Comparison of ENCODE assay signal across 22 cellular contexts in the genomic region with DNA sequence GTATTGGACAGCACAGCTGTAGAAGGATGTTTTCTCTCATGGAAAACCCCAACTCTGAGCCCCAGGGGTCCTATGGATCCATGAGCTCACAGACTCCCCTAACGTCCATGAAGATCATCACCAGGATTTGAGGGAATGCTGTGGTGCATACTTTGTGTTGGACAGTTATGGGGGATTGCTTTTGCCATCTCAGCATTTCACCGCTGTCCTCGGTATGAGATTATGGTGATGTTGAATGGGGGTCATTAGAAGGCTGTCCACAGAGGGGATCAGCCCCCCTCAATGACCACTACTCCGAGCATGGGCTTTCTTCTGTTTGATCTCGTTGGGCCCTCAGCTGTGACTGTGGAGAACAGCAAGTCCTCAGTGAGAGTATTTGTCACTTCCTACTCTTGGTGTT.
"Had no signal": no experiment of that assay in that cellular context is flagged by ENCODE, and none has a peak within 500 bp of the region (broad histone marks: within the 10 kb centered on the region; RNA-seq: fewer than 3 reads in every experiment).

No MANE protein-coding gene starts in this region.

- DNase-seq: Karpas-422, KG1, MG63, NCI-H1092, NCI-H1105 treated with DMSO at 0.1 percent for 48 hours, NCI-H1417 treated with DMSO at 0.1 percent for 48 hours, NCI-H187, NCI-H2029, NCI-H2081 treated with DMSO at 0.1 percent for 48 hours, NCI-H2171, NCI-H226, NCI-H446, NCI-H510A, NCI-H524 treated with DMSO at 0.1 percent for 48 hours, NCI-H69, NCI-H774, Right ventricle myocardium superior, RPMI8226, SIG-M5 had no signal

- H3K27me3 ChIP-seq: MG63 had no signal

- FAIRE-seq: RCC 7860 had no signal

- H3K9me3 ChIP-seq: MG63 had no signal

- H3K4me3 ChIP-seq: MG63, SJSA1, SK-N-MC had no signal

- H3K27ac ChIP-seq: SJSA1, SK-N-MC had no signal

- H3K36me3 ChIP-seq: MG63, SJSA1 had no signal
